Comparison of ENCODE assay signal across 8 cellular contexts in genomic region chr7:29878081-29878688, GRCh38.
A peak's percentile ranks its signal among the peaks of the same experiment; 100 is the strongest.
DNase-seq lines count a peak whose midpoint lies in the region; ATAC-seq and TF ChIP-seq lines count a peak whose summit lies in the region.

No MANE protein-coding gene starts in this region.

- TF ChIP-seq CTCF in BE2C (IDR thresholded peaks at IDR 0.05; ENCODE audit: low read depth, low read length) = peak; percentile 80
- TF ChIP-seq CTCF in GM06990 (IDR thresholded peaks at IDR 0.05; ENCODE audit: insufficient read depth, low read length, poor library complexity, severe bottlenecking) = peak; percentile 58
- TF ChIP-seq CTCF in body of pancreas (IDR thresholded peaks at IDR 0.05) = peak; percentile 8 to 57 (median 43)

- H3K4me1 ChIP-seq in BE2C = no peaks in the 10 kb centered on the region
- no peaks in the 10 kb centered on the region for H3K4me1 ChIP-seq in body of pancreas

- ATAC-seq in body of pancreas (no peak), GM21825 (IDR thresholded peaks at IDR 0.05; ENCODE audit: unreplicated experiment) (no peak), GM21515 (IDR thresholded peaks at IDR 0.05; ENCODE audit: unreplicated experiment) (no peak), HG03520 (IDR thresholded peaks at IDR 0.05; ENCODE audit: unreplicated experiment) (no peak)

- H3K36me3 ChIP-seq in BE2C (no peaks in the 10 kb centered on the region), GM06990 (ENCODE audit: control insufficient read depth, insufficient read depth, low read length) (no peaks in the 10 kb centered on the region), body of pancreas (replicated peaks in 1 of 2; ENCODE audit: insufficient read depth in 1 of 2, low read depth in 2 of 2) (no peaks in the 10 kb centered on the region)

- DNase-seq in BE2C (peak; percentile 55), GM06990 (ENCODE audit: extremely low read depth, insufficient read length) (peak; percentile 15), NCI-H446 (lab: John Stamatoyannopoulos, UW) (peak; percentile 30 to 74), body of pancreas (peak; percentile 33 to 69 (median 42)), lung microvascular endothelial cell (ENCODE audit: low read depth in 2 of 2) (peak; percentile 55 to 62)

- no peak overlapping the region for H3K27ac ChIP-seq in body of pancreas

- no peaks in the 10 kb centered on the region for H3K9me3 ChIP-seq in BE2C
- no peaks in the 10 kb centered on the region for H3K9me3 ChIP-seq in body of pancreas

- H3K27me3 ChIP-seq in BE2C (no peaks in the 10 kb centered on the region; the same call in 1 of the 2 replicates), GM06990 (replicated peaks; ENCODE audit: control insufficient read depth, insufficient read depth, low read length) (no peaks in the 10 kb centered on the region; the same call in 1 of the 2 replicates), body of pancreas (no peaks in the 10 kb centered on the region)

- TF ChIP-seq POLR2A in body of pancreas (IDR thresholded peaks at IDR 0.05) = no peak

- H3K4me3 ChIP-seq in BE2C (ENCODE audit: low read depth, low read length) (no peak overlapping the region), GM06990 (replicated peaks; ENCODE audit: low read depth, low read length) (no peak overlapping the region), body of pancreas (no peak overlapping the region)

- intact Hi-C loops in body of pancreas (cut with DNase I) = no loop called here

- 50 to 53% methylated on average over 5 of the region's 5 CpGs for WGBS in body of pancreas, 2 donors
